ENCODE assay signal across 9 cellular contexts in genomic region chr4:174318829-174319764, GRCh38. TPM values are rescaled to one million over a fixed set of nuclear protein-coding genes. Genes with fewer than 3 reads are reported as not detected.
A peak's percentile ranks its signal among the peaks of the same experiment; 100 is the strongest.
DNase-seq lines count a peak whose midpoint lies in the region; ATAC-seq and TF ChIP-seq lines count a peak whose summit lies in the region.
"Had no signal": no experiment of that assay in that cellular context is flagged by ENCODE, and none has a peak within 500 bp of the region (broad histone marks: within the 10 kb centered on the region; RNA-seq: fewer than 3 reads in every experiment).

No MANE protein-coding gene starts in this region.

- ATAC-seq in GM19397 (IDR thresholded peaks at IDR 0.05; ENCODE audit: unreplicated experiment) = no peak

- H3K27me3 Mint-ChIP-seq in activated CD4-positive, alpha-beta T cell treated with anti-CD3 and anti-CD28 coated beads, Interleukin-2, amount 10 ng/mL, durations not matched to agents 24 days and 14 days = no peaks in the 10 kb centered on the region
- H3K27me3 Mint-ChIP-seq: activated naive CD8-positive, alpha-beta T cell had no signal

- intact Hi-C loops in activated CD4-positive, alpha-beta T cell treated with anti-CD3 and anti-CD28 coated beads, Interleukin-2, amount 10 ng/mL, durations not matched to agents 24 days and 14 days (cut with micrococcal nuclease) = loop anchor here (1.0 to 5.0 kb wide), 2 partner anchors 97 to 812 kb away; no protein-coding TSS in a partner anchor

- H3K4me1 ChIP-seq in adipocyte (ENCODE audit: control insufficient read depth, insufficient read depth, low read length) = peaks cover 9% of the 10 kb centered on the region

- H3K27ac Mint-ChIP-seq in activated CD4-positive, alpha-beta T cell treated with anti-CD3 and anti-CD28 coated beads, Interleukin-2, amount 10 ng/mL, durations not matched to agents 24 days and 14 days = no peak overlapping the region
- H3K27ac Mint-ChIP-seq: activated naive CD8-positive, alpha-beta T cell had no signal

- peaks cover 7% of the 10 kb centered on the region for H3K36me3 ChIP-seq in adipocyte (ENCODE audit: control insufficient read depth, insufficient read depth, low read length, severe bottlenecking)

- no peaks in the 10 kb centered on the region for H3K27me3 ChIP-seq in adipocyte (replicated peaks; ENCODE audit: control insufficient read depth, insufficient read depth, low read length)

- H3K9ac ChIP-seq in adipocyte (ENCODE audit: low read length) = no peak overlapping the region

- peak; percentile 67 for TF ChIP-seq RAD21 in Ishikawa (IDR thresholded peaks at IDR 0.05; ENCODE audit: low read depth)

- H3K4me1 Mint-ChIP-seq in activated CD4-positive, alpha-beta T cell treated with anti-CD3 and anti-CD28 coated beads, Interleukin-2, amount 10 ng/mL, durations not matched to agents 24 days and 14 days = no peaks in the 10 kb centered on the region

- no peaks in the 10 kb centered on the region for H3K36me3 Mint-ChIP-seq in activated CD4-positive, alpha-beta T cell treated with anti-CD3 and anti-CD28 coated beads, Interleukin-2, amount 10 ng/mL, durations not matched to agents 24 days and 14 days (ENCODE audit: low read depth)

- TF ChIP-seq EP300 in Ishikawa (IDR thresholded peaks at IDR 0.05; ENCODE audit: borderline replicate concordance) = no peak

- no peak overlapping the region for H3K4me3 ChIP-seq in adipocyte (ENCODE audit: low read length)

- H3K9me3 Mint-ChIP-seq in activated CD4-positive, alpha-beta T cell treated with anti-CD3 and anti-CD28 coated beads, Interleukin-2, amount 10 ng/mL, durations not matched to agents 24 days and 14 days = no peaks in the 10 kb centered on the region

- DNase-seq in activated CD4-positive, alpha-beta T cell treated with anti-CD3 and anti-CD28 coated beads, Interleukin-2, amount 10 ng/mL, durations not matched to agents 24 days and 14 days = peak; percentile 60
- no peak for DNase-seq in activated CD4-positive, alpha-beta T cell treated with anti-CD3 and anti-CD28 coated beads, Interleukin-2, amount 50 U/mL, for 1 hour
- DNase-seq in adipocyte (ENCODE audit: low read depth) (peak; percentile 70), kidney glomerular epithelial cell (lab: John Stamatoyannopoulos, UW) (peak; percentile 35), activated gamma-delta T cell (lab: John Stamatoyannopoulos, UW) (no peak)
- no peak for DNase-seq in activated CD4-positive, CD25-positive, alpha-beta regulatory T cell (lab: John Stamatoyannopoulos, UW)

- no peaks in the 10 kb centered on the region for H3K9me3 ChIP-seq in adipocyte (ENCODE audit: control insufficient read depth, low read length)

- H3K4me3 Mint-ChIP-seq in activated CD4-positive, alpha-beta T cell treated with anti-CD3 and anti-CD28 coated beads, Interleukin-2, amount 10 ng/mL, durations not matched to agents 24 days and 14 days = no peak overlapping the region
- H3K4me3 Mint-ChIP-seq: activated naive CD8-positive, alpha-beta T cell had no signal

TF ChIP-seq in Ishikawa, 13 proteins besides CTCF, POLR2A, EP300 and RAD21:
- no peak for TF ChIP-seq TAF1 (IDR thresholded peaks at IDR 0.05; ENCODE audit: low read depth)
- TF ChIP-seq FOXM1 (IDR thresholded peaks at IDR 0.05; ENCODE audit: borderline replicate concordance, low read depth) = no peak
- no peak for TF ChIP-seq TEAD4 (IDR thresholded peaks at IDR 0.05)
- TF ChIP-seq CEBPB (IDR thresholded peaks at IDR 0.05) = no peak
- TF ChIP-seq CREB1 (IDR thresholded peaks at IDR 0.05; ENCODE audit: low read depth) = no peak
- no peak for TF ChIP-seq ZBTB7A (IDR thresholded peaks at IDR 0.05; ENCODE audit: low read depth)
- no peak for TF ChIP-seq YY1 (IDR thresholded peaks at IDR 0.05; ENCODE audit: low read depth)
- TF ChIP-seq NFIC (IDR thresholded peaks at IDR 0.05) = no peak
- no peak for TF ChIP-seq TCF12 (IDR thresholded peaks at IDR 0.05; ENCODE audit: low read depth)
- no peak for TF ChIP-seq REST (IDR thresholded peaks at IDR 0.05; ENCODE audit: low read depth)
- TF ChIP-seq, protein P1, sequence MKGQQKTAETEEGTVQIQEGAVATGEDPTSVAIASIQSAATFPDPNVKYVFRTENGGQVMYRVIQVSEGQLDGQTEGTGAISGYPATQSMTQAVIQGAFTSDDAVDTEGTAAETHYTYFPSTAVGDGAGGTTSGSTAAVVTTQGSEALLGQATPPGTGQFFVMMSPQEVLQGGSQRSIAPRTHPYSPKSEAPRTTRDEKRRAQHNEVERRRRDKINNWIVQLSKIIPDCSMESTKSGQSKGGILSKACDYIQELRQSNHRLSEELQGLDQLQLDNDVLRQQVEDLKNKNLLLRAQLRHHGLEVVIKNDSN (IDR thresholded peaks at IDR 0.05) = no peak
- no peak for TF ChIP-seq MAX (IDR thresholded peaks at IDR 0.05)
- no peak for TF ChIP-seq EGR1 (IDR thresholded peaks at IDR 0.05)

RNA-seq across cellular contexts. Expression of gene CEP44, which starts 35.4 kb away (rescaled TPM):
- total RNA-seq in activated CD4-positive, alpha-beta T cell treated with anti-CD3 and anti-CD28 coated beads, Interleukin-2, amount 10 ng/mL, durations not matched to agents 24 days and 14 days = 18.2 and 20.3 TPM in 2 replicates

RNA-seq across cellular contexts. Expression of gene FBXO8, which starts 35.6 kb away (rescaled TPM):
- 18.3 and 18.6 TPM in 2 replicates for total RNA-seq in activated CD4-positive, alpha-beta T cell treated with anti-CD3 and anti-CD28 coated beads, Interleukin-2, amount 10 ng/mL, durations not matched to agents 24 days and 14 days

Comparison
In these comparisons a context has a peak if more than half of its experiments do, and no peak if none do; other contexts are left out.
1. DNase-seq: peak in activated CD4-positive, alpha-beta T cell treated with anti-CD3 and anti-CD28 coated beads, Interleukin-2, amount 10 ng/mL, durations not matched to agents 24 days and 14 days (single experiment), adipocyte (single experiment) and kidney glomerular epithelial cell (single experiment); none in activated CD4-positive, alpha-beta T cell treated with anti-CD3 and anti-CD28 coated beads, Interleukin-2, amount 50 U/mL, for 1 hour (single experiment), activated gamma-delta T cell (single experiment) and activated CD4-positive, CD25-positive, alpha-beta regulatory T cell (0 of 4).